14 cellular contexts compared by ENCODE assay signal in the genomic region with DNA sequence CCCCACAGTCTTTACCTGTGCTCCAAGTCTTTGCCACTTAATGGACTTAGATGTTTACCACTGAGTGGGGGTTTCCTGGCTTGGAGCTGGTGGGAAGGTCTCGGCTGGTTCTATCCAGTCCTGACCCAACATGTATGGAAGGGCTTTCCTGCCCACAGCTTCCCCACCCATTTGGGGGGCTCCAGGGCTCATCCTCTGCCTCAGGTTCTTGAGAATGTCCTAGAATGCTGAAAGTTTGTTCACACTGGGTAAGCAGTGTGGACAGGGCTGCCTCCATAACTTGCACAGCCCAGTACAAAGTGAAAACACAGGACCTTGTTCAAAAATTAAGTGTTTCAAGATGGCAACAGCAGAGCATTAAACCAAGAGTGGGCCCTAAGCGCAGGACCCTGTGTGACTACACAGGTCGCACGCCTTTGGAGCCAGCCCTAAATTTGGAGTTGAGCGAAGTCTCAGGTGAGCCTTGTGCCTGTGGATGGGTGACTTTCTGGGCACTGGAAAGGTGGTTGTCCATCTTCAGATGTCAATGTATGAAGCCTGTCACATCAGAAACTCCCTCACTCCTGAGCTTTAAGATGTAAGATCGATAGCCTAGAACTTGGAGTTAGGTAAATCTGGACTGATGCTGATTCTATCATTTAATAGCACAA.
DNase-seq lines count a peak whose midpoint lies in the region; ATAC-seq and TF ChIP-seq lines count a peak whose summit lies in the region.
"Had no signal": no experiment of that assay in that cellular context is flagged by ENCODE, and none has a peak within 500 bp of the region (broad histone marks: within the 10 kb centered on the region; RNA-seq: fewer than 3 reads in every experiment).

No MANE protein-coding gene starts in this region.

- H3K9me2 ChIP-seq in SK-N-SH, result no peaks in the 10 kb centered on the region

- H3K27ac ChIP-seq in SK-N-SH (ENCODE audit: low read depth in 2 of 2, low read length in 1 of 2), result no peak overlapping the region
- no peak overlapping the region for H3K27ac ChIP-seq in right atrium auricular region
- H3K27ac ChIP-seq in heart left ventricle, result no peak overlapping the region
- no peak overlapping the region for H3K27ac ChIP-seq in vagina
- no peak overlapping the region for H3K27ac ChIP-seq in CD4-positive, alpha-beta T cell (ENCODE audit: low read depth, low read length)
- H3K27ac ChIP-seq: 22Rv1, A549 had no signal

- ATAC-seq in SK-N-SH treated with all-trans-retinoic acid at 6 μM for 48 hours (no peak), heart left ventricle (no peak)
- no peak for ATAC-seq in natural killer cell treated with Interleukin-12 subunit alpha and Interleukin-12 subunit beta and Interleukin-15 and Interleukin-18, amount 100 ng/mL, for 72 hours
- ATAC-seq in CD4-positive, alpha-beta T cell (ENCODE audit: poor library complexity), result no peak

- no peak for TF ChIP-seq EP300 in SK-N-SH (IDR thresholded peaks at IDR 0.05; ENCODE audit: borderline replicate concordance in 1 of 2, low read depth in 1 of 2, low read length in 1 of 2)

- DNase-seq in SK-N-SH (peak; percentile 1), right atrium auricular region (ENCODE audit: low spot score) (peak; percentile 50), heart left ventricle (no peak), islet precursor cell (peak; percentile 9), vagina (ENCODE audit: extremely low spot score in 2 of 2) (peak; percentile 49 to 74)
- DNase-seq in natural killer cell treated with Interleukin-12 subunit alpha and Interleukin-12 subunit beta and Interleukin-15 and Interleukin-18, amount 100 ng/mL, for 72 hours (ENCODE audit: low spot score), result no peak
- DNase-seq in CD4-positive, alpha-beta T cell, result no peak
- DNase-seq: GF-D8 had no signal

- H3K9me3 Mint-ChIP-seq in natural killer cell treated with Interleukin-12 subunit alpha and Interleukin-12 subunit beta and Interleukin-15 and Interleukin-18, amount 100 ng/mL, for 72 hours, result no peaks in the 10 kb centered on the region
- no peaks in the 10 kb centered on the region for H3K9me3 Mint-ChIP-seq in CD4-positive, alpha-beta T cell
- H3K9me3 Mint-ChIP-seq: CD14-positive monocyte; CD8-positive, alpha-beta T cell; H9 had no signal

- H3K79me2 ChIP-seq in SK-N-SH (ENCODE audit: insufficient read depth), result no peaks in the 10 kb centered on the region

- no peaks in the 10 kb centered on the region for H3F3A ChIP-seq in SK-N-SH (replicated peaks; ENCODE audit: insufficient read depth)

- H3K27ac Mint-ChIP-seq in natural killer cell treated with Interleukin-12 subunit alpha and Interleukin-12 subunit beta and Interleukin-15 and Interleukin-18, amount 100 ng/mL, for 72 hours, result no peak overlapping the region
- no peak overlapping the region for H3K27ac Mint-ChIP-seq in CD4-positive, alpha-beta T cell
- H3K27ac Mint-ChIP-seq: CD14-positive monocyte; CD8-positive, alpha-beta T cell; H9 had no signal

- H3K9me3 ChIP-seq in SK-N-SH (no peaks in the 10 kb centered on the region), right atrium auricular region (no peaks in the 10 kb centered on the region), heart left ventricle (no peaks in the 10 kb centered on the region), vagina (no peaks in the 10 kb centered on the region)
- H3K9me3 ChIP-seq in CD4-positive, alpha-beta T cell (ENCODE audit: control insufficient read depth, low read length), result no peaks in the 10 kb centered on the region
- H3K9me3 ChIP-seq: A549 had no signal

- peaks cover 11 to 17% of the 10 kb centered on the region in 2 donors for H3K27me3 Mint-ChIP-seq in natural killer cell treated with Interleukin-12 subunit alpha and Interleukin-12 subunit beta and Interleukin-15 and Interleukin-18, amount 100 ng/mL, for 72 hours
- H3K27me3 Mint-ChIP-seq in CD4-positive, alpha-beta T cell, result peaks cover 20% of the 10 kb centered on the region

- CTCF ChIA-PET in SK-N-SH (lab: Yijun Ruan, JAX), result interaction anchor here (0.6 to 6.8 kb wide), 59 partner anchors 9 to 1508 kb away, joined by 3 to 103 read pairs (median 5); a partner anchor contains a TSS
- CTCF ChIA-PET in CD4-positive, alpha-beta T cell (lab: Charles Lee), result interaction anchor here (1.1 to 1.6 kb wide), 2 partner anchors 9 to 14 kb away, joined by 3 to 4 read pairs; no protein-coding TSS in a partner anchor

- no peaks in the 10 kb centered on the region for H3K36me3 Mint-ChIP-seq in natural killer cell treated with Interleukin-12 subunit alpha and Interleukin-12 subunit beta and Interleukin-15 and Interleukin-18, amount 100 ng/mL, for 72 hours
- H3K36me3 Mint-ChIP-seq in CD4-positive, alpha-beta T cell (ENCODE audit: low read depth), result no peaks in the 10 kb centered on the region
- H3K36me3 Mint-ChIP-seq: CD14-positive monocyte; CD8-positive, alpha-beta T cell had no signal

- no peak overlapping the region for H3K4me3 Mint-ChIP-seq in natural killer cell treated with Interleukin-12 subunit alpha and Interleukin-12 subunit beta and Interleukin-15 and Interleukin-18, amount 100 ng/mL, for 72 hours
- H3K4me3 Mint-ChIP-seq in CD4-positive, alpha-beta T cell, result no peak overlapping the region
- H3K4me3 Mint-ChIP-seq: CD14-positive monocyte; CD8-positive, alpha-beta T cell; H9 had no signal

- H3K4me1 ChIP-seq in SK-N-SH (ENCODE audit: control insufficient read depth in 1 of 2, insufficient read depth in 2 of 2, low read depth in 1 of 2, low read length in 1 of 2), result peaks cover 0 to 12% of the 10 kb centered on the region in 2 experiments; a peak in 1 of 4 replicates
- H3K4me1 ChIP-seq in right atrium auricular region, result no peaks in the 10 kb centered on the region
- no peaks in the 10 kb centered on the region for H3K4me1 ChIP-seq in heart left ventricle
- H3K4me1 ChIP-seq in vagina, result no peaks in the 10 kb centered on the region

- H3K27me3 ChIP-seq in SK-N-SH (ENCODE audit: insufficient read depth), result no peaks in the 10 kb centered on the region
- H3K27me3 ChIP-seq in right atrium auricular region, result no peaks in the 10 kb centered on the region
- peaks cover 0 to 16% (median 0%) of the 10 kb centered on the region in 9 donors for H3K27me3 ChIP-seq in heart left ventricle
- no peaks in the 10 kb centered on the region for H3K27me3 ChIP-seq in vagina
- no peaks in the 10 kb centered on the region for H3K27me3 ChIP-seq in CD4-positive, alpha-beta T cell (ENCODE audit: control insufficient read depth, insufficient read depth, low read length)

- TF ChIP-seq POLR2A in heart left ventricle (IDR thresholded peaks at IDR 0.05), result no peak
- no peak for TF ChIP-seq POLR2A in vagina (IDR thresholded peaks at IDR 0.05)

- H4K20me1 ChIP-seq in SK-N-SH (ENCODE audit: insufficient read depth), result no peaks in the 10 kb centered on the region

- no peak for TF ChIP-seq RAD21 in SK-N-SH (IDR thresholded peaks at IDR 0.05; ENCODE audit: low read length)

- no peak overlapping the region for H3K4me3 ChIP-seq in SK-N-SH (ENCODE audit: low read depth in 2 of 2, low read length in 1 of 2)
- no peak overlapping the region for H3K4me3 ChIP-seq in right atrium auricular region
- no peak overlapping the region for H3K4me3 ChIP-seq in heart left ventricle
- no peak overlapping the region for H3K4me3 ChIP-seq in vagina
- H3K4me3 ChIP-seq: A549 had no signal

- H3K4me2 ChIP-seq in SK-N-SH, result no peak overlapping the region
- H3K4me2 ChIP-seq: A549 had no signal

- POLR2A ChIA-PET in SK-N-SH (lab: Yijun Ruan, JAX), result no interaction called here
- POLR2A ChIA-PET in CD4-positive, alpha-beta T cell (lab: Charles Lee), result no interaction called here

- H3K9ac ChIP-seq in SK-N-SH, result no peak overlapping the region

- H2AFZ ChIP-seq in SK-N-SH (ENCODE audit: low read depth), result no peak overlapping the region

- intact Hi-C loops in heart left ventricle (cut with DNase I) (loop anchor here (2.0 to 10.0 kb wide), 15 partner anchors 65 to 847 kb away; no protein-coding TSS in a partner anchor), vagina (cut with DNase I) (loop anchor here (10.0 kb wide), 2 partner anchors 317 to 847 kb away; no protein-coding TSS in a partner anchor)
- intact Hi-C loops in CD4-positive, alpha-beta T cell (cut with DNase I, micrococcal nuclease), result loop anchor here in 1 of 2 experiments (10.0 kb wide), 1 partner anchor 847 kb away; no protein-coding TSS in a partner anchor

- 76% methylated on average over 6 of the region's 6 CpGs for WGBS in SK-N-SH (ENCODE audit: low lambda C conversion rate)
- 79 to 96% (median 86%) methylated on average over 6 of the region's 6 CpGs for WGBS in heart left ventricle, 4 donors

- H3K4me1 Mint-ChIP-seq in natural killer cell treated with Interleukin-12 subunit alpha and Interleukin-12 subunit beta and Interleukin-15 and Interleukin-18, amount 100 ng/mL, for 72 hours (ENCODE audit: low read depth in 2 of 2), result peaks cover 3 to 4% of the 10 kb centered on the region in 2 donors
- H3K4me1 Mint-ChIP-seq in CD4-positive, alpha-beta T cell (ENCODE audit: low read depth), result no peaks in the 10 kb centered on the region

- no peak for TF ChIP-seq CTCF in SK-N-SH (IDR thresholded peaks at IDR 0.05)
- TF ChIP-seq CTCF in right atrium auricular region (IDR thresholded peaks at IDR 0.05), result no peak
- no peak for TF ChIP-seq CTCF in heart left ventricle (IDR thresholded peaks at IDR 0.05)
- TF ChIP-seq CTCF in vagina (IDR thresholded peaks at IDR 0.05), result no peak
- no peak for TF ChIP-seq CTCF in CD4-positive, alpha-beta T cell (IDR thresholded peaks at IDR 0.05)

- H3K36me3 ChIP-seq in SK-N-SH (replicated peaks in 1 of 2; ENCODE audit: control insufficient read depth in 1 of 2, insufficient read depth in 2 of 2, low read length in 1 of 2) (no peaks in the 10 kb centered on the region), right atrium auricular region (no peaks in the 10 kb centered on the region), heart left ventricle (no peaks in the 10 kb centered on the region), vagina (no peaks in the 10 kb centered on the region)

TF ChIP-seq in SK-N-SH treated with all-trans-retinoic acid at 6 μM for 48 hours, 23 proteins besides CTCF, POLR2A, EP300 and RAD21 (continues in another document):
- TF ChIP-seq ZC3H10 (CRISPR knock-in tag; IDR thresholded peaks at IDR 0.05) (no peak), RARB (CRISPR knock-in tag; IDR thresholded peaks at IDR 0.05) (no peak)

Comparison
In these comparisons a context has a peak if more than half of its experiments do, and no peak if none do; other contexts are left out.
1. DNase-seq: peak in SK-N-SH (single experiment), right atrium auricular region (single experiment), islet precursor cell (single experiment) and vagina (2 of 2); none in heart left ventricle (0 of 5), natural killer cell treated with Interleukin-12 subunit alpha and Interleukin-12 subunit beta and Interleukin-15 and Interleukin-18, amount 100 ng/mL, for 72 hours (single experiment) and CD4-positive, alpha-beta T cell (0 of 10).